28 cellular contexts compared by ENCODE assay signal in genomic region chr5:172389578-172390112, GRCh38.
DNase-seq lines count a peak whose midpoint lies in the region; ATAC-seq, FAIRE-seq and TF ChIP-seq lines count a peak whose summit lies in the region.
"Had no signal": no experiment of that assay in that cellular context is flagged by ENCODE, and none has a peak within 500 bp of the region (broad histone marks: within the 10 kb centered on the region; RNA-seq: fewer than 3 reads in every experiment).

No MANE protein-coding gene starts in this region.

- no peaks in the 10 kb centered on the region for H3K27me3 ChIP-seq in HepG2 (ENCODE audit: control insufficient read depth in 1 of 2, insufficient read depth in 2 of 2, low read length in 2 of 2)
- no peaks in the 10 kb centered on the region for H3K27me3 ChIP-seq in right lobe of liver
- H3K27me3 ChIP-seq in OCI-LY1 (ENCODE audit: insufficient read depth, low read length): peaks cover 7% of the 10 kb centered on the region
- no peaks in the 10 kb centered on the region for H3K27me3 ChIP-seq in endodermal cell (ENCODE audit: control insufficient read depth, insufficient read depth, low read length, poor library complexity, severe bottlenecking)
- no peaks in the 10 kb centered on the region for H3K27me3 ChIP-seq in A673 (replicated peaks; ENCODE audit: insufficient read depth, low read depth, low read length, poor library complexity)
- H3K27me3 ChIP-seq: esophagus squamous epithelium, left lung, Peyer's patch, uterus had no signal

- H3K9me3 ChIP-seq in HepG2 (ENCODE audit: low read length) (no peaks in the 10 kb centered on the region), right lobe of liver (no peaks in the 10 kb centered on the region), OCI-LY1 (ENCODE audit: low read length) (no peaks in the 10 kb centered on the region), endodermal cell (ENCODE audit: control insufficient read depth, low read length) (peaks cover 4% of the 10 kb centered on the region), A673 (ENCODE audit: low read depth, low read length, poor library complexity, severe bottlenecking) (no peaks in the 10 kb centered on the region)
- H3K9me3 ChIP-seq: esophagus squamous epithelium, HAP-1, left lung, Peyer's patch, uterus had no signal

- H3K4me3 ChIP-seq in HepG2 (replicated peaks in 1 of 3; ENCODE audit: insufficient read depth in 1 of 3, low read depth in 2 of 3, low read length in 3 of 3) (no peak overlapping the region), right lobe of liver (no peak overlapping the region), OCI-LY1 (ENCODE audit: low read depth, low read length, poor library complexity, severe bottlenecking) (no peak overlapping the region), endodermal cell (ENCODE audit: low read length) (no peak overlapping the region), A673 (ENCODE audit: low read depth, low read length, poor library complexity, severe bottlenecking) (no peak overlapping the region)
- H3K4me3 ChIP-seq: esophagus squamous epithelium, HAP-1, left lung, Peyer's patch, uterus had no signal

- POLR2A ChIA-PET in HepG2 (lab: Yijun Ruan, JAX) (no interaction called here), A673 (lab: Charles Lee; ENCODE audit: low non-redundant PET) (no interaction called here)

- DNase-seq in HepG2 (ENCODE audit: low spot score) (no peak), right lobe of liver (no peak), endodermal cell (no peak), A673 (ENCODE audit: low spot score) (no peak), HK-2 (ENCODE audit: unreplicated experiment) (no peak), NCI-H69 (lab: John Stamatoyannopoulos, UW) (no peak)
- DNase-seq: activated CD4-positive, CD25-positive, alpha-beta regulatory T cell; activated CD8-positive, alpha-beta T cell treated with anti-CD3 and anti-CD28 coated beads, Interleukin-2, amount 10 ng/mL, durations not matched to agents 7 days and 5 days; activated naive CD4-positive, alpha-beta T cell treated with Interleukin-2 at 50 U/mL for 16 hours; activated T-cell treated with anti-CD3 and anti-CD28 coated beads, Interleukin-2, amount 50 U/mL, for 1 hour; amniotic stem cell; CD4-positive, alpha-beta memory T cell; central memory CD4-positive, alpha-beta T cell; DMS79 treated with DMSO at 0.1 percent for 48 hours; esophagus squamous epithelium; left lung; midbrain; NCI-H146; NCI-H2171 treated with DMSO at 0.1 percent for 48 hours; NCI-H526; Peyer's patch; T-helper 9 cell; uterus had no signal

- no peaks in the 10 kb centered on the region for H3K27me3 Mint-ChIP-seq in endodermal cell (ENCODE audit: insufficient read depth)

- 67% methylated on average over 2 of the region's 2 CpGs for WGBS in HepG2 (ENCODE audit: low lambda C conversion rate)
- 94% methylated on average over 2 of the region's 2 CpGs for WGBS in right lobe of liver (ENCODE audit: insufficient coverage, low coverage, low lambda C conversion rate, missing lambda C conversion rate)
- WGBS in endodermal cell (ENCODE audit: insufficient coverage in 1 of 2, insufficient read length in 1 of 2), 2 experiments: 97% methylated on average over 2 of the region's 2 CpGs; no CpG with 5 or more reads in 1 of the 2 experiments

- TF ChIP-seq CTCF in HepG2 (CRISPR knock-in tag; IDR thresholded peaks at IDR 0.05): peak; percentile 41
- TF ChIP-seq CTCF in right lobe of liver (IDR thresholded peaks at IDR 0.05): no peak
- peak; percentile 10; the same call in 1 of the 2 replicates for TF ChIP-seq CTCF in OCI-LY1 (IDR thresholded peaks at IDR 0.05; ENCODE audit: low read length)
- peak; percentile 39 for TF ChIP-seq CTCF in endodermal cell (conservative IDR thresholded peaks at IDR 0.05)
- no peak for TF ChIP-seq CTCF in A673 (conservative IDR thresholded peaks at IDR 0.05; ENCODE audit: low read depth, low read length)

- no peak overlapping the region for H3K27ac Mint-ChIP-seq in endodermal cell
- H3K27ac Mint-ChIP-seq: activated CD8-positive, alpha-beta T cell treated with anti-CD3 and anti-CD28 coated beads, Interleukin-2, amount 10 ng/mL, durations not matched to agents 7 days and 5 days; CD4-positive, alpha-beta memory T cell; natural killer cell treated with Interleukin-12 subunit alpha and Interleukin-12 subunit beta and Interleukin-15 and Interleukin-18, amount 100 ng/mL, for 72 hours had no signal

- H3K9me3 Mint-ChIP-seq in endodermal cell: no peaks in the 10 kb centered on the region
- H3K9me3 Mint-ChIP-seq: natural killer cell treated with Interleukin-12 subunit alpha and Interleukin-12 subunit beta and Interleukin-15 and Interleukin-18, amount 100 ng/mL, for 72 hours had no signal

- H3K4me2 ChIP-seq in HepG2 (ENCODE audit: low read depth, low read length) (no peak overlapping the region), OCI-LY1 (ENCODE audit: low read length) (no peak overlapping the region)

- H3F3A ChIP-seq in OCI-LY1 (ENCODE audit: insufficient read depth, low read length): no peaks in the 10 kb centered on the region

- H4K20me1 ChIP-seq in HepG2 (ENCODE audit: insufficient read depth, low read length): no peaks in the 10 kb centered on the region
- no peaks in the 10 kb centered on the region for H4K20me1 ChIP-seq in OCI-LY1 (ENCODE audit: insufficient read depth, low read length)

- no peak overlapping the region for H2AFZ ChIP-seq in HepG2 (ENCODE audit: low read length)
- H2AFZ ChIP-seq in OCI-LY1 (ENCODE audit: low read length): no peak overlapping the region
- H2AFZ ChIP-seq: parathyroid adenoma had no signal

- peaks cover 0 to 5% of the 10 kb centered on the region in 2 experiments; a peak in 2 of 5 replicates for H3K36me3 ChIP-seq in HepG2 (replicated peaks in 1 of 2; ENCODE audit: control insufficient read depth in 1 of 2, insufficient read depth in 2 of 2, low read length in 2 of 2)
- peaks cover 0 to 3% (median 0%) of the 10 kb centered on the region in 4 donors for H3K36me3 ChIP-seq in right lobe of liver
- H3K36me3 ChIP-seq in OCI-LY1 (ENCODE audit: insufficient read depth, low read length): no peaks in the 10 kb centered on the region
- peaks cover 92% of the 10 kb centered on the region for H3K36me3 ChIP-seq in endodermal cell (ENCODE audit: control insufficient read depth, insufficient read depth, low read length)
- H3K36me3 ChIP-seq in A673 (ENCODE audit: insufficient read depth, low read length, poor library complexity, severe bottlenecking): no peaks in the 10 kb centered on the region
- H3K36me3 ChIP-seq: uterus had no signal

- no peak for ATAC-seq in HepG2
- no peak for ATAC-seq in right lobe of liver
- no peak for ATAC-seq in HG03045 (IDR thresholded peaks at IDR 0.05; ENCODE audit: unreplicated experiment)
- ATAC-seq: activated CD8-positive, alpha-beta T cell treated with anti-CD3 and anti-CD28 coated beads, Interleukin-2, amount 10 ng/mL, durations not matched to agents 7 days and 5 days; left lung; natural killer cell treated with Interleukin-12 subunit alpha and Interleukin-12 subunit beta and Interleukin-15 and Interleukin-18, amount 100 ng/mL, for 72 hours had no signal

- H3K27ac ChIP-seq in HepG2 (ENCODE audit: extremely low read length, insufficient read depth, low read length) (no peak overlapping the region), right lobe of liver (no peak overlapping the region), OCI-LY1 (ENCODE audit: low read depth, low read length, poor library complexity, severe bottlenecking) (no peak overlapping the region), endodermal cell (ENCODE audit: low read depth, low read length) (no peak overlapping the region), A673 (ENCODE audit: low read depth, low read length, poor library complexity, severe bottlenecking) (no peak overlapping the region)
- H3K27ac ChIP-seq: esophagus squamous epithelium, left lung, parathyroid adenoma, Peyer's patch, uterus had no signal

- TF ChIP-seq EP300 in HepG2 (IDR thresholded peaks at IDR 0.05; ENCODE audit: low read depth in 2 of 2, low read length in 2 of 2): no peak
- TF ChIP-seq EP300 in HepG2 (CRISPR knock-in tag; IDR thresholded peaks at IDR 0.05; ENCODE audit: borderline replicate concordance): no peak

- peaks cover 84% of the 10 kb centered on the region for H3K36me3 Mint-ChIP-seq in endodermal cell (ENCODE audit: low read depth)
- H3K36me3 Mint-ChIP-seq: CD4-positive, alpha-beta memory T cell; natural killer cell treated with Interleukin-12 subunit alpha and Interleukin-12 subunit beta and Interleukin-15 and Interleukin-18, amount 100 ng/mL, for 72 hours had no signal

- intact Hi-C loops in HepG2 (cut with micrococcal nuclease; ENCODE audit: unreplicated experiment): no loop called here
- intact Hi-C loops in right lobe of liver (cut with DNase I): no loop called here
- intact Hi-C loops in A673 (cut with micrococcal nuclease; ENCODE audit: unreplicated experiment): no loop called here

- in situ Hi-C loops in HepG2 (cut with HindIII; ENCODE audit: extremely low pct_ligation_motif_present, low pct_unique_long_range_greater_than_20kb): no loop called here

- H3K4me1 Mint-ChIP-seq in endodermal cell: no peaks in the 10 kb centered on the region
- H3K4me1 Mint-ChIP-seq: CD4-positive, alpha-beta memory T cell had no signal

- no peaks in the 10 kb centered on the region for H3K9me2 ChIP-seq in OCI-LY1 (ENCODE audit: low read depth, low read length)

- BruUV-seq in HepG2 (replicated peaks; lab: Mats Ljungman, UMichigan) (no TSS peak), A673 (replicated peaks; lab: Mats Ljungman, UMichigan) (no TSS peak)

- CTCF ChIA-PET in HepG2 (lab: Yijun Ruan, JAX; ENCODE audit: low intra/inter-chr PET ratio, low total read pairs): no interaction called here
- CTCF ChIA-PET in A673 (lab: Charles Lee): no interaction called here

- H3K4me3 Mint-ChIP-seq in endodermal cell: no peak overlapping the region
- H3K4me3 Mint-ChIP-seq: activated CD8-positive, alpha-beta T cell treated with anti-CD3 and anti-CD28 coated beads, Interleukin-2, amount 10 ng/mL, durations not matched to agents 7 days and 5 days; CD4-positive, alpha-beta memory T cell; natural killer cell treated with Interleukin-12 subunit alpha and Interleukin-12 subunit beta and Interleukin-15 and Interleukin-18, amount 100 ng/mL, for 72 hours had no signal

- H3K9ac ChIP-seq in HepG2 (ENCODE audit: insufficient read depth, low read depth, low read length) (no peak overlapping the region), OCI-LY1 (ENCODE audit: low read length) (no peak overlapping the region), endodermal cell (ENCODE audit: extremely low read depth, low read length, poor library complexity, severe bottlenecking) (no peak overlapping the region)
- H3K9ac ChIP-seq: parathyroid adenoma had no signal

- TF ChIP-seq RAD21 in HepG2 (CRISPR knock-in tag; IDR thresholded peaks at IDR 0.05): no peak

- TF ChIP-seq POLR2A in HepG2 (IDR thresholded peaks at IDR 0.05; ENCODE audit: insufficient read depth in 1 of 2, low read depth in 2 of 2, low read length in 2 of 2) (no peak), right lobe of liver (IDR thresholded peaks at IDR 0.05) (no peak)

- no peak for FAIRE-seq in HepG2 (lab: Jason Lieb, UNC)

- H3K79me2 ChIP-seq in HepG2 (ENCODE audit: insufficient read depth, low read length) (no peaks in the 10 kb centered on the region), OCI-LY1 (ENCODE audit: insufficient read depth, low read length) (no peaks in the 10 kb centered on the region)
- H3K79me2 ChIP-seq: parathyroid adenoma had no signal

- H3K4me1 ChIP-seq in HepG2 (ENCODE audit: insufficient read depth, low read length): 0 out of 2 replicates have a peak, but pooled peaks cover 1% of the 10 kb centered on the region
- no peaks in the 10 kb centered on the region for H3K4me1 ChIP-seq in right lobe of liver
- H3K4me1 ChIP-seq in OCI-LY1 (ENCODE audit: insufficient read depth, low read length, severe bottlenecking): no peaks in the 10 kb centered on the region
- H3K4me1 ChIP-seq in endodermal cell (ENCODE audit: control insufficient read depth, insufficient read depth, low read length): no peaks in the 10 kb centered on the region
- H3K4me1 ChIP-seq in A673 (ENCODE audit: insufficient read depth, low read length, poor library complexity, severe bottlenecking): no peaks in the 10 kb centered on the region
- H3K4me1 ChIP-seq: esophagus squamous epithelium, left lung, parathyroid adenoma, Peyer's patch, uterus had no signal

Comparison
In these comparisons a context has a peak if more than half of its experiments do, and no peak if none do; other contexts are left out.
1. CTCF ChIP-seq: peak in HepG2 (single experiment), OCI-LY1 (single experiment) and endodermal cell (single experiment); none in right lobe of liver (0 of 4) and A673 (single experiment).